Comparison of ENCODE assay signal across 1 cellular context in genomic region chr12:71981149-71981548, GRCh38.
TF ChIP-seq lines count a peak whose summit lies in the region.

No MANE protein-coding gene starts in this region.

TF ChIP-seq in HepG2, 621 proteins besides CTCF, POLR2A, EP300 and RAD21:
- peak; percentile 23 to 91 for TF ChIP-seq REST (IDR thresholded peaks at IDR 0.05; ENCODE audit: borderline replicate concordance in 1 of 2, low read depth in 1 of 2, low read length in 2 of 2)
- TF ChIP-seq ZNF672 (CRISPR knock-in tag; IDR thresholded peaks at IDR 0.05) = no peak
- peak; percentile 92 for TF ChIP-seq MIER2 (CRISPR knock-in tag; IDR thresholded peaks at IDR 0.05)
- no peak for TF ChIP-seq ZGPAT (CRISPR knock-in tag; IDR thresholded peaks at IDR 0.05)
